In genomic region chr2:158501301-158501700, GRCh38 we compare ENCODE assay signal across 11 cellular contexts. TPM values are rescaled to one million over a fixed set of nuclear protein-coding genes. Genes with fewer than 3 reads are reported as not detected.
DNase-seq lines count a peak whose midpoint lies in the region; ATAC-seq and TF ChIP-seq lines count a peak whose summit lies in the region.
"Had no signal": no experiment of that assay in that cellular context is flagged by ENCODE, and none has a peak within 500 bp of the region (broad histone marks: within the 10 kb centered on the region; RNA-seq: fewer than 3 reads in every experiment).

No MANE protein-coding gene starts in this region.

- H4K20me1 ChIP-seq in PC-9 (ENCODE audit: insufficient read depth), result no peaks in the 10 kb centered on the region

- H3K27me3 ChIP-seq in PC-9 (ENCODE audit: insufficient read depth, low read depth), result no peaks in the 10 kb centered on the region

- no peak overlapping the region for H2AFZ ChIP-seq in PC-9

- peaks cover 30% of the 10 kb centered on the region for H3K4me1 ChIP-seq in PC-9 (replicated peaks; ENCODE audit: insufficient read depth)

- ATAC-seq in HG03135 (IDR thresholded peaks at IDR 0.05; ENCODE audit: unreplicated experiment), result no peak
- no peak for ATAC-seq in activated CD8-positive, alpha-beta T cell treated with anti-CD3 and anti-CD28 coated beads, Interleukin-2, amount 10 ng/mL, durations not matched to agents 7 days and 5 days

- no peak overlapping the region for H3K4me3 Mint-ChIP-seq in mesothelial cell of epicardium
- no peak overlapping the region for H3K4me3 Mint-ChIP-seq in activated CD8-positive, alpha-beta T cell treated with anti-CD3 and anti-CD28 coated beads, Interleukin-2, amount 10 ng/mL, durations not matched to agents 7 days and 5 days

- no peaks in the 10 kb centered on the region for H3K27me3 Mint-ChIP-seq in mesothelial cell of epicardium (ENCODE audit: low read depth)
- no peaks in the 10 kb centered on the region for H3K27me3 Mint-ChIP-seq in activated CD8-positive, alpha-beta T cell treated with anti-CD3 and anti-CD28 coated beads, Interleukin-2, amount 10 ng/mL, durations not matched to agents 7 days and 5 days (ENCODE audit: low read depth)

- H3K4me3 ChIP-seq in PC-9, result no peak overlapping the region

- POLR2A ChIA-PET in PC-9 (lab: Charles Lee; ENCODE audit: unreplicated experiment), result no interaction called here
- POLR2A ChIA-PET in activated CD8-positive, alpha-beta T cell treated with anti-CD3 and anti-CD28 coated beads, Interleukin-2, amount 10 ng/mL, durations not matched to agents 7 days and 5 days (lab: Charles Lee), result no interaction called here

- H3F3A ChIP-seq in PC-9 (ENCODE audit: insufficient read depth, low read depth), result no peaks in the 10 kb centered on the region; the same call in 1 of the 2 replicates

- peaks cover 56% of the 10 kb centered on the region for H3K4me1 Mint-ChIP-seq in mesothelial cell of epicardium
- H3K4me1 Mint-ChIP-seq in activated CD8-positive, alpha-beta T cell treated with anti-CD3 and anti-CD28 coated beads, Interleukin-2, amount 10 ng/mL, durations not matched to agents 7 days and 5 days (ENCODE audit: low read depth), result no peaks in the 10 kb centered on the region

- TF ChIP-seq CTCF in mesothelial cell of epicardium (IDR thresholded peaks at IDR 0.05; ENCODE audit: unreplicated experiment) (no peak), PC-9 (conservative IDR thresholded peaks at IDR 0.05) (no peak)

- H3K9me3 Mint-ChIP-seq in mesothelial cell of epicardium, result no peaks in the 10 kb centered on the region
- no peaks in the 10 kb centered on the region for H3K9me3 Mint-ChIP-seq in activated CD8-positive, alpha-beta T cell treated with anti-CD3 and anti-CD28 coated beads, Interleukin-2, amount 10 ng/mL, durations not matched to agents 7 days and 5 days (ENCODE audit: insufficient read depth)

- H3K79me2 ChIP-seq in PC-9 (ENCODE audit: low read depth), result peaks cover 33% of the 10 kb centered on the region

- H3K36me3 Mint-ChIP-seq in mesothelial cell of epicardium, result no peaks in the 10 kb centered on the region
- no peaks in the 10 kb centered on the region for H3K36me3 Mint-ChIP-seq in activated CD8-positive, alpha-beta T cell treated with anti-CD3 and anti-CD28 coated beads, Interleukin-2, amount 10 ng/mL, durations not matched to agents 7 days and 5 days (ENCODE audit: low read depth)

- no peaks in the 10 kb centered on the region for H3K9me3 ChIP-seq in PC-9 (ENCODE audit: insufficient read depth, low read depth)

- H3K36me3 ChIP-seq in PC-9 (ENCODE audit: low read depth), result no peaks in the 10 kb centered on the region

- no peak overlapping the region for H3K4me2 ChIP-seq in PC-9

- no TSS peak for BruUV-seq in PC-9 (replicated peaks; lab: Mats Ljungman, UMichigan)

- H3K27ac ChIP-seq in PC-9, result no peak overlapping the region

- peak overlapping the region; percentile 0 for H3K27ac Mint-ChIP-seq in mesothelial cell of epicardium
- H3K27ac Mint-ChIP-seq in activated CD8-positive, alpha-beta T cell treated with anti-CD3 and anti-CD28 coated beads, Interleukin-2, amount 10 ng/mL, durations not matched to agents 7 days and 5 days, result no peak overlapping the region

- H3K9me2 ChIP-seq in PC-9 (ENCODE audit: insufficient read depth), result no peaks in the 10 kb centered on the region

- CTCF ChIA-PET in PC-9 (lab: Charles Lee), result no interaction called here
- CTCF ChIA-PET in activated CD8-positive, alpha-beta T cell treated with anti-CD3 and anti-CD28 coated beads, Interleukin-2, amount 10 ng/mL, durations not matched to agents 7 days and 5 days (lab: Charles Lee), result no interaction called here

- intact Hi-C loops in PC-9 (cut with micrococcal nuclease; ENCODE audit: unreplicated experiment), result no loop called here

- DNase-seq in DMS153 (lab: John Stamatoyannopoulos, UW) (peak; percentile 58), NCI-H1105 treated with DMSO at 0.1 percent for 48 hours (lab: John Stamatoyannopoulos, UW) (peak; percentile 86), astrocyte of the hippocampus (ENCODE audit: low read depth, low spot score) (peak; percentile 15), mesothelial cell of epicardium (ENCODE audit: low spot score in 2 of 2, unreplicated experiment in 2 of 2) (no peak), PC-9 (no peak), NCI-H526 treated with DMSO at 0.1 percent for 48 hours (lab: John Stamatoyannopoulos, UW) (no peak)
- DNase-seq in activated CD8-positive, alpha-beta T cell treated with anti-CD3 and anti-CD28 coated beads, Interleukin-2, amount 10 ng/mL, durations not matched to agents 7 days and 5 days, result no peak
- DNase-seq: activated CD4-positive, alpha-beta T cell treated with anti-CD3 and anti-CD28 coated beads for 48 hours; activated naive CD4-positive, alpha-beta T cell; retina had no signal

RNA-seq across cellular contexts. Expression of gene PKP4, which starts 44.5 kb away (rescaled TPM):
- 66.3 to 70.8 TPM (median 66.6 TPM) in 3 replicates for total RNA-seq in mesothelial cell of epicardium
- total RNA-seq in PC-9 (2021), result 55.5 and 59.1 TPM in 2 replicates
- 10 to 100 TPM; 32.9 to 35.8 TPM for total RNA-seq in activated CD8-positive, alpha-beta T cell treated with anti-CD3 and anti-CD28 coated beads, Interleukin-2, amount 10 ng/mL, durations not matched to agents 7 days and 5 days

RNA-seq across cellular contexts. Expression of gene CCDC148, which starts 44.7 kb away (rescaled TPM):
- 2.8 to 3.2 TPM (median 3.1 TPM) in 3 replicates for total RNA-seq in mesothelial cell of epicardium
- 1.8 and 2.3 TPM in 2 replicates for total RNA-seq in PC-9 (2021)
- under 1 TPM in 1 of 2 experiments, not detected in 1; 0.16 TPM for total RNA-seq in activated CD8-positive, alpha-beta T cell treated with anti-CD3 and anti-CD28 coated beads, Interleukin-2, amount 10 ng/mL, durations not matched to agents 7 days and 5 days

Comparison
In these comparisons a context has a peak if more than half of its experiments do, and no peak if none do; other contexts are left out.
1. DNase-seq: peak in DMS153 (single experiment), NCI-H1105 treated with DMSO at 0.1 percent for 48 hours (single experiment) and astrocyte of the hippocampus (single experiment); none in mesothelial cell of epicardium (0 of 2), PC-9 (0 of 2), NCI-H526 treated with DMSO at 0.1 percent for 48 hours (single experiment) and activated CD8-positive, alpha-beta T cell treated with anti-CD3 and anti-CD28 coated beads, Interleukin-2, amount 10 ng/mL, durations not matched to agents 7 days and 5 days (single experiment).